In the genomic region with DNA sequence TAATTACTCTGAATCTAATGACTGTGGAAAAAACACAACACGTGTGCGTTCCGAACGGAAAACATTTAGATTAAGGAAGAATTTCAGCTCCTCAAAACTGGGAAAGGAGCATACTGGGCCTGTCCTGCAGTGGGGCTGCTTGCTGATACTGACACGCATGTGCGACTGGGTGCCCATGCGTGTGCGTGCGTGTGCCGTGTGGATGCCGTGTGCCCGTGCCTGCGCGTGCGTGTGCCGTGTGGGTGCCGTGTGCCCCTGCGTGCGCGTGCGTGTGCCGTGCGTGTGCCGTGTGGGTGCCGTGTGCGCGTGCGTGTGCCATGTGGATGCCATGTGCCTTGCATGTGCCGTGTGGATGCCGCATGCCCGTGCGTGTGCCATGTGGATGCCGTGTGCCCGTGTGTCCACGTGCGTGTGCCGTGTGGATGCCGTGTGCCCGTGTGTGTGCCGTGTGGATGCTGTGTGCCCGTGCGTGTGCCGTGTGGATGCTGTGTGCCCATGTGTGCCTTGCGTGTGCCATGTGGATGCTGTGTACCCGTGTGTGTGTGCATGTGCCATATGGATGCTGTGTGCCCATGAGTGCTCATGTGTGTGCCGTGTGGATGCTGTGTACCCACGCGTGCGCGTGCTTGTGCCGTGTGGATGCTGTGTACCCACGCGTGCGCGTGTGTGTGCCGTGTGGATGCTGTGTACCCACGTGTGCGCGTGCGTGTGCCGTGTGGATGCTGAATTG, we compare ENCODE assay signal across 17 cellular contexts. TPM values are rescaled to one million over a fixed set of nuclear protein-coding genes. Genes with fewer than 3 reads are reported as not detected.
DNase-seq lines count a peak whose midpoint lies in the region; ATAC-seq and TF ChIP-seq lines count a peak whose summit lies in the region.
"Had no signal": no experiment of that assay in that cellular context is flagged by ENCODE, and none has a peak within 500 bp of the region (broad histone marks: within the 10 kb centered on the region; RNA-seq: fewer than 3 reads in every experiment).

No MANE protein-coding gene starts in this region.

- H2BK5ac ChIP-seq in trophoblast cell (ENCODE audit: low read depth, low read length, poor library complexity): no peak overlapping the region

- H3K23ac ChIP-seq in trophoblast cell (ENCODE audit: low read length): peak overlapping the region; percentile 31

- no peaks in the 10 kb centered on the region for H3K9me2 ChIP-seq in GM23338 (ENCODE audit: insufficient read depth)

- H3K27ac ChIP-seq in GM23338 (ENCODE audit: low read depth) (peak overlapping the region; percentile 81), RWPE1 (peak overlapping the region; percentile 49; the same call in 1 of the 2 replicates), dorsolateral prefrontal cortex (peak overlapping the region in 37 of 59 donors; percentile 6 to 95 (median 83)), trophoblast cell (ENCODE audit: low read depth, low read length) (no peak overlapping the region)

- CTCF ChIA-PET in RWPE1 (lab: Yijun Ruan, JAX): interaction anchor here (1.2 to 1.6 kb wide), 2 partner anchors 18 to 22 kb away, joined by 4 to 6 read pairs; no protein-coding TSS in a partner anchor

- H3K4me3 ChIP-seq in GM23338 (no peak overlapping the region), dorsolateral prefrontal cortex (no peak overlapping the region), trophoblast cell (ENCODE audit: low read depth, low read length) (peak overlapping the region; percentile 64)
- H3K4me3 ChIP-seq: K562 had no signal

- H3K9me3 Mint-ChIP-seq in GM23338: no peaks in the 10 kb centered on the region; the same call in 2 of the 3 replicates
- H3K9me3 Mint-ChIP-seq: CD8-positive, alpha-beta T cell had no signal

- intact Hi-C loops in dorsolateral prefrontal cortex (cut with DNase I): no loop called here

- POLR2A ChIA-PET in RWPE1 (lab: Yijun Ruan, JAX; ENCODE audit: low non-redundant PET): interaction anchor here (1.2 kb wide), 1 partner anchor 12 kb away, joined by 3 read pairs; no protein-coding TSS in a partner anchor

- no peaks in the 10 kb centered on the region for H4K20me1 ChIP-seq in GM23338 (replicated peaks; ENCODE audit: insufficient read depth)

- no peak overlapping the region for H3K18ac ChIP-seq in trophoblast cell (ENCODE audit: low read length)

- WGBS in trophoblast cell (ENCODE audit: extremely low coverage, insufficient coverage, insufficient read length): no CpG with 5 or more reads among the region's 61 CpGs

- no peak overlapping the region for H3K4me3 Mint-ChIP-seq in GM23338
- H3K4me3 Mint-ChIP-seq: CD8-positive, alpha-beta T cell had no signal

- H3K27me3 ChIP-seq in GM23338 (ENCODE audit: insufficient read depth) (no peaks in the 10 kb centered on the region), dorsolateral prefrontal cortex (no peaks in the 10 kb centered on the region), trophoblast cell (ENCODE audit: insufficient read depth, low read length) (no peaks in the 10 kb centered on the region)

- no peak overlapping the region for H3K4me2 ChIP-seq in GM23338
- no peak overlapping the region for H3K4me2 ChIP-seq in trophoblast cell (ENCODE audit: low read length)

- H3K79me1 ChIP-seq in trophoblast cell (ENCODE audit: low read length): peaks cover 14% of the 10 kb centered on the region

- peaks cover 14% of the 10 kb centered on the region for H3K9me3 ChIP-seq in trophoblast cell (ENCODE audit: insufficient read depth, low read depth, low read length)

- H2BK12ac ChIP-seq in trophoblast cell (ENCODE audit: low read length): no peak overlapping the region

- no peak overlapping the region for H3K14ac ChIP-seq in trophoblast cell (ENCODE audit: low read length)

- no peak overlapping the region for H2AK5ac ChIP-seq in trophoblast cell (ENCODE audit: low read length)

- H3F3A ChIP-seq in GM23338 (replicated peaks; ENCODE audit: low read depth): 0 out of 2 replicates have a peak, but pooled peaks cover 14% of the 10 kb centered on the region

- H2BK120ac ChIP-seq in trophoblast cell (ENCODE audit: insufficient read depth, low read length, poor library complexity): no peak overlapping the region

- TF ChIP-seq CTCF in GM23338 (conservative IDR thresholded peaks at IDR 0.05; ENCODE audit: low read depth in 2 of 2): no peak
- TF ChIP-seq CTCF in RWPE1 (conservative IDR thresholded peaks at IDR 0.05; ENCODE audit: low read depth): no peak
- no peak for TF ChIP-seq CTCF in dorsolateral prefrontal cortex (IDR thresholded peaks at IDR 0.05 in 54 of 56, conservative IDR thresholded peaks at IDR 0.05 in 2 of 56; ENCODE audit: low read depth in 1 of 56, partially characterized antibody in 56 of 56)

- no peaks in the 10 kb centered on the region for H3K36me3 ChIP-seq in GM23338 (ENCODE audit: insufficient read depth)
- peaks cover 0 to 13% of the 10 kb centered on the region in 2 experiments for H3K36me3 ChIP-seq in trophoblast cell (ENCODE audit: control insufficient read depth in 1 of 2, insufficient read depth in 2 of 2, low read length in 2 of 2)

- peaks cover 4% of the 10 kb centered on the region for H3K27me3 Mint-ChIP-seq in GM23338 (ENCODE audit: insufficient read depth, low read depth, poor library complexity)

- H3K4ac ChIP-seq in trophoblast cell (ENCODE audit: low read depth, low read length): no peak overlapping the region

- no peak overlapping the region for H3K27ac Mint-ChIP-seq in GM23338
- H3K27ac Mint-ChIP-seq: CD8-positive, alpha-beta T cell had no signal

- peaks cover 22% of the 10 kb centered on the region for H3K4me1 Mint-ChIP-seq in GM23338

- DNase-seq in GM23338 (ENCODE audit: low spot score) (no peak), RWPE1 (ENCODE audit: low spot score) (no peak), dorsolateral prefrontal cortex (no peak), trophoblast cell (no peak), NCI-H510A (lab: John Stamatoyannopoulos, UW) (no peak), nucleus accumbens (lab: John Stamatoyannopoulos, UW) (no peak)
- DNase-seq: CD8-positive, alpha-beta T cell; DND-41; GDM1; HCEC 1CT; NCI-H1092; NCI-H2107; NCI-H226; NK-92 treated with Interleukin-12 subunit alpha and Interleukin-12 subunit beta, amount 100 ng/mL, for 24 hours had no signal

- H4K8ac ChIP-seq in trophoblast cell (ENCODE audit: low read depth, low read length): no peak overlapping the region

- H2AFZ ChIP-seq in GM23338 (no peak overlapping the region), trophoblast cell (ENCODE audit: insufficient read depth, low read length, poor library complexity) (no peak overlapping the region)

- no peak overlapping the region for H3K9ac ChIP-seq in trophoblast cell (ENCODE audit: low read length)

- no peak overlapping the region for H4K12ac ChIP-seq in trophoblast cell (ENCODE audit: low read depth, low read length)

- H4K91ac ChIP-seq in trophoblast cell (ENCODE audit: low read depth, low read length): no peak overlapping the region

- ATAC-seq in GM23338: no peak
- ATAC-seq in HG03196 (IDR thresholded peaks at IDR 0.05; ENCODE audit: unreplicated experiment): no peak
- no peak for ATAC-seq in GM21717 (IDR thresholded peaks at IDR 0.05; ENCODE audit: unreplicated experiment)
- ATAC-seq: CD8-positive, alpha-beta T cell; K562 had no signal

- H3K4me1 ChIP-seq in GM23338 (ENCODE audit: insufficient read depth): no peaks in the 10 kb centered on the region
- H3K4me1 ChIP-seq in trophoblast cell (ENCODE audit: control insufficient read depth in 1 of 2, insufficient read depth in 2 of 2, low read length in 2 of 2): peaks cover 16 to 18% of the 10 kb centered on the region in 2 experiments

- no peaks in the 10 kb centered on the region; the same call in 2 of the 3 replicates for H3K36me3 Mint-ChIP-seq in GM23338 (ENCODE audit: low read depth)
- H3K36me3 Mint-ChIP-seq: CD8-positive, alpha-beta T cell had no signal

- H3K79me2 ChIP-seq in GM23338 (replicated peaks; ENCODE audit: insufficient read depth): no peaks in the 10 kb centered on the region
- H3K79me2 ChIP-seq in trophoblast cell (ENCODE audit: control insufficient read depth, insufficient read depth, low read length, poor library complexity): peaks cover 5% of the 10 kb centered on the region

TF ChIP-seq in GM23338, 12 proteins besides CTCF, POLR2A, EP300 and RAD21:
- no peak for TF ChIP-seq EZH2phosphoT487 (IDR thresholded peaks at IDR 0.05; ENCODE audit: unreplicated experiment)
- no peak for TF ChIP-seq STAT1 (IDR thresholded peaks at IDR 0.05; ENCODE audit: unreplicated experiment)
- no peak for TF ChIP-seq ZNF114 (CRISPR knock-in tag; IDR thresholded peaks at IDR 0.05)

RNA-seq across cellular contexts. Expression of a gene that starts 28.2 kb away (rescaled TPM):
- 8.6 and 12.8 TPM in 2 replicates for total RNA-seq in GM23338 (2014; rRNA removed; shearing (Covaris generic))
- 2.2 and 2.3 TPM in 2 replicates for polyA plus RNA-seq in GM23338 (2016; fragmentation: Nextera tagmentation; extraction: Ambion mirVana)
- total RNA-seq in dorsolateral prefrontal cortex: 10 to 100 TPM in 118 of 120 experiments, 1 to 10 TPM in 2; 7.7 to 28.3 (median 17.8) TPM
- 57.0 and 60.9 TPM in 2 replicates for polyA plus RNA-seq in trophoblast cell (2013)
